ENCODE assay signal across 27 cellular contexts in genomic region chr3:53062905-53063304, GRCh38. TPM values are rescaled to one million over a fixed set of nuclear protein-coding genes. Genes with fewer than 3 reads are reported as not detected.
DNase-seq lines count a peak whose midpoint lies in the region; ATAC-seq, FAIRE-seq and TF ChIP-seq lines count a peak whose summit lies in the region.
"Had no signal": no experiment of that assay in that cellular context is flagged by ENCODE, and none has a peak within 500 bp of the region (broad histone marks: within the 10 kb centered on the region; RNA-seq: fewer than 3 reads in every experiment).

No MANE protein-coding gene starts in this region.

- peak; percentile 38 for DNase-seq in activated CD8-positive, alpha-beta memory T cell treated with anti-CD3 and anti-CD28 coated beads, Interleukin-2, amount 10 ng/mL, durations not matched to agents 7 days and 5 days
- DNase-seq in activated CD8-positive, alpha-beta memory T cell treated with anti-CD3 and anti-CD28 coated beads, Interleukin-2, amount 50 U/mL, for 4 hours: no peak
- DNase-seq in GM12891 (ENCODE audit: insufficient read length, low spot score) (no peak), frontal cortex (ENCODE audit: low spot score in 2 of 2) (no peak), sigmoid colon (peak; percentile 11), NK-92 (lab: John Stamatoyannopoulos, UW; ENCODE audit: unreplicated experiment) (no peak)
- DNase-seq in activated T-cell treated with anti-CD3 and anti-CD28 coated beads, Interleukin-2, amount 50 U/mL, for 1 hour: no peak
- DNase-seq: 8988T; ACHN; AML-193; BE2C; CD4-positive, alpha-beta T cell; CD8-positive, alpha-beta memory T cell; DMS 273 treated with DMSO at 0.1 percent for 48 hours; DMS79; EL; GDM1; GM23248; H7; HCEC 1CT had no signal

- H3K4me1 ChIP-seq in sigmoid colon: no peaks in the 10 kb centered on the region
- H3K4me1 ChIP-seq: A549, BE2C had no signal

- H3K9me3 Mint-ChIP-seq in activated CD8-positive, alpha-beta memory T cell treated with anti-CD3 and anti-CD28 coated beads, Interleukin-2, amount 10 ng/mL, durations not matched to agents 7 days and 5 days (ENCODE audit: low read depth): no peaks in the 10 kb centered on the region
- H3K9me3 Mint-ChIP-seq: CD14-positive monocyte; CD4-positive, alpha-beta T cell; CD8-positive, alpha-beta memory T cell had no signal

- H3K27me3 Mint-ChIP-seq in activated CD8-positive, alpha-beta memory T cell treated with anti-CD3 and anti-CD28 coated beads, Interleukin-2, amount 10 ng/mL, durations not matched to agents 7 days and 5 days: peaks cover 37% of the 10 kb centered on the region

- intact Hi-C loops in sigmoid colon (cut with DNase I): no loop called here

- no peak for TF ChIP-seq EP300 in sigmoid colon (IDR thresholded peaks at IDR 0.05)

- no peak overlapping the region for H3K4me3 ChIP-seq in sigmoid colon
- H3K4me3 ChIP-seq: A549; BLaER1 treated with 17β-estradiol and CSF1 and Interleukin-3, amounts not matched to agents 10 nM and 100 nM; GM12878; GM23248 had no signal

- WGBS in sigmoid colon, 2 donors: 95% methylated on average over 2 of the region's 2 CpGs

- CTCF ChIA-PET in activated CD8-positive, alpha-beta memory T cell treated with anti-CD3 and anti-CD28 coated beads, Interleukin-2, amount 10 ng/mL, durations not matched to agents 7 days and 5 days (lab: Charles Lee): interaction anchor here (1.4 kb wide), 1 partner anchor 8 kb away, joined by 3 read pairs; no protein-coding TSS in a partner anchor

- H3K36me3 ChIP-seq in sigmoid colon: no peaks in the 10 kb centered on the region
- H3K36me3 ChIP-seq: BE2C; BLaER1 treated with 17β-estradiol and CSF1 and Interleukin-3, amounts not matched to agents 10 nM and 100 nM had no signal

- H3K9me3 ChIP-seq in sigmoid colon: no peaks in the 10 kb centered on the region
- H3K9me3 ChIP-seq: A549; BE2C; BLaER1 treated with 17β-estradiol and CSF1 and Interleukin-3, amounts not matched to agents 10 nM and 100 nM had no signal

- no peak overlapping the region for H3K4me3 Mint-ChIP-seq in activated CD8-positive, alpha-beta memory T cell treated with anti-CD3 and anti-CD28 coated beads, Interleukin-2, amount 10 ng/mL, durations not matched to agents 7 days and 5 days
- H3K4me3 Mint-ChIP-seq: CD4-positive, alpha-beta T cell; CD8-positive, alpha-beta memory T cell had no signal

- H3K27me3 ChIP-seq in sigmoid colon: no peaks in the 10 kb centered on the region
- H3K27me3 ChIP-seq: BE2C; BLaER1 treated with 17β-estradiol and CSF1 and Interleukin-3, amounts not matched to agents 10 nM and 100 nM had no signal

- no peaks in the 10 kb centered on the region for H3K36me3 Mint-ChIP-seq in activated CD8-positive, alpha-beta memory T cell treated with anti-CD3 and anti-CD28 coated beads, Interleukin-2, amount 10 ng/mL, durations not matched to agents 7 days and 5 days
- H3K36me3 Mint-ChIP-seq: CD14-positive monocyte had no signal

- ATAC-seq in activated CD8-positive, alpha-beta memory T cell treated with anti-CD3 and anti-CD28 coated beads, Interleukin-2, amount 10 ng/mL, durations not matched to agents 7 days and 5 days: no peak
- ATAC-seq: A549, GM12878 had no signal

- FAIRE-seq in GM12891 (lab: Jason Lieb, UNC): peak; percentile 50
- FAIRE-seq in frontal cortex (lab: Jason Lieb, UNC): peak; percentile 3
- FAIRE-seq: A549, D721Med, GM12878, GM18507, H1 had no signal

- no peak for TF ChIP-seq CTCF in sigmoid colon (IDR thresholded peaks at IDR 0.05)

- no peak overlapping the region for H3K27ac Mint-ChIP-seq in activated CD8-positive, alpha-beta memory T cell treated with anti-CD3 and anti-CD28 coated beads, Interleukin-2, amount 10 ng/mL, durations not matched to agents 7 days and 5 days
- H3K27ac Mint-ChIP-seq: CD14-positive monocyte; CD4-positive, alpha-beta T cell; CD8-positive, alpha-beta memory T cell had no signal

- no peak for TF ChIP-seq POLR2A in GM12891 (IDR thresholded peaks at IDR 0.05; ENCODE audit: low read depth, low read length)
- TF ChIP-seq POLR2A in sigmoid colon (IDR thresholded peaks at IDR 0.05): no peak

- no peak overlapping the region for H3K27ac ChIP-seq in sigmoid colon
- H3K27ac ChIP-seq: A549; BLaER1 treated with 17β-estradiol and CSF1 and Interleukin-3, amounts not matched to agents 10 nM and 100 nM; GM23248 had no signal

- no peaks in the 10 kb centered on the region for H3K4me1 Mint-ChIP-seq in activated CD8-positive, alpha-beta memory T cell treated with anti-CD3 and anti-CD28 coated beads, Interleukin-2, amount 10 ng/mL, durations not matched to agents 7 days and 5 days
- H3K4me1 Mint-ChIP-seq: CD14-positive monocyte; CD8-positive, alpha-beta memory T cell had no signal

TF ChIP-seq in GM12891, 5 proteins besides CTCF, POLR2A, EP300 and RAD21:
- TF ChIP-seq POU2F2 (IDR thresholded peaks at IDR 0.05; ENCODE audit: low read depth, low read length) (no peak), TAF1 (IDR thresholded peaks at IDR 0.05; ENCODE audit: low read depth, low read length) (no peak), POLR2AphosphoS5 (IDR thresholded peaks at IDR 0.05; ENCODE audit: low read depth, low read length) (no peak), PAX5 (IDR thresholded peaks at IDR 0.05; ENCODE audit: insufficient read depth, low read length, severe bottlenecking) (no peak), SPI1 (IDR thresholded peaks at IDR 0.05; ENCODE audit: low read depth, low read length) (no peak)

RNA-seq across cellular contexts. Expression of gene SFMBT1, which starts 17.0 kb away (rescaled TPM):
- 10 to 100 TPM; 25.9 to 29.7 TPM for total RNA-seq in activated CD8-positive, alpha-beta memory T cell treated with anti-CD3 and anti-CD28 coated beads, Interleukin-2, amount 10 ng/mL, durations not matched to agents 7 days and 5 days
- polyA plus RNA-seq in GM12891 (2012; ENCODE audit: low read depth, missing spikeins): 3.5 TPM
- total RNA-seq in frontal cortex (22.8 TPM), sigmoid colon (10 to 100 TPM; 10.2 to 16.1 (median 14.9) TPM)
- 1 to 10 TPM; 4.8 to 7.3 (median 6.9) TPM for polyA plus RNA-seq in sigmoid colon

Comparison
In these comparisons a context has a peak if more than half of its experiments do, and no peak if none do; other contexts are left out.
1. DNase-seq: peak in activated CD8-positive, alpha-beta memory T cell treated with anti-CD3 and anti-CD28 coated beads, Interleukin-2, amount 10 ng/mL, durations not matched to agents 7 days and 5 days (single experiment) and sigmoid colon (single experiment); none in activated CD8-positive, alpha-beta memory T cell treated with anti-CD3 and anti-CD28 coated beads, Interleukin-2, amount 50 U/mL, for 4 hours (single experiment), GM12891 (single experiment), frontal cortex (0 of 2), activated T-cell treated with anti-CD3 and anti-CD28 coated beads, Interleukin-2, amount 50 U/mL, for 1 hour (single experiment) and NK-92 (single experiment).